Comparison of ENCODE assay signal across 33 cellular contexts in the genomic region with DNA sequence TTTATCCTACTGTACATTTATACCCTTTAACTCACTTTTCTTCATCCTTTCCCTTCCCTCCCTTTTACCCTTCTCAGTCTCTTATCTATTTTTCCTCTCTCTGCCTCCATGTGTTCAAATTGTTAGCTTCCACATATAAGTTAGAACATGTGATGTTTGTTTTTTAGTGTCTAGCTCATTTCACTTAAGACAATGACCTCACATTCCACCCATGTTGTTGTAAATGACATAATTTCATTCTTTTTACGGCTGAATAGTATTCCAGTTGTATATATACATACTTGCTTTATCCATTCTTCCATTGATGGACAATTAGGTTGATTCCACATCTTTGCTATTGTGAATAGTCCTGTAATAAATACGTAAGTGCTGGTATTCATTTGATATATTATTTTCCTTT. TPM values are rescaled to one million over a fixed set of nuclear protein-coding genes. Genes with fewer than 3 reads are reported as not detected.
"Had no signal": no experiment of that assay in that cellular context is flagged by ENCODE, and none has a peak within 500 bp of the region (broad histone marks: within the 10 kb centered on the region; RNA-seq: fewer than 3 reads in every experiment).

No MANE protein-coding gene starts in this region.

- H3K4me1 Mint-ChIP-seq: nephron; neural progenitor cell; stimulated activated effector memory CD8-positive, alpha-beta T cell treated with anti-CD3 and anti-CD28 coated beads, Interleukin-12 subunit alpha, Interleukin-12 subunit beta, amount 100 ng/mL, for 72 hours; stimulated activated naive B cell treated with anti-CD40 and anti-IgM and Interleukin-4, amounts not matched to agents 10 μg/mL and 1 μg/mL and 100 μg/mL, for 72 hours had no signal

- H3K36me3 Mint-ChIP-seq: neural progenitor cell; stimulated activated effector memory CD8-positive, alpha-beta T cell treated with anti-CD3 and anti-CD28 coated beads, Interleukin-12 subunit alpha, Interleukin-12 subunit beta, amount 100 ng/mL, for 72 hours; stimulated activated naive B cell treated with anti-CD40 and anti-IgM and Interleukin-4, amounts not matched to agents 10 μg/mL and 1 μg/mL and 100 μg/mL, for 72 hours had no signal

- H3K4me2 ChIP-seq: neural progenitor cell had no signal

- H3K79me2 ChIP-seq: parathyroid adenoma had no signal

- FAIRE-seq: small intestine, urothelium cell line had no signal

- H3K4me3 ChIP-seq: neural progenitor cell, ovary, psoas muscle, right lobe of liver, sigmoid colon, stomach, thoracic aorta, thyroid gland, tibial nerve, upper lobe of left lung, vagina had no signal

- H3K9me3 ChIP-seq: ovary, thyroid gland, vagina had no signal

- H3K27me3 ChIP-seq: ovary, right lobe of liver, sigmoid colon, stomach, thyroid gland, tibial nerve, upper lobe of left lung, vagina had no signal

- H3K4me1 ChIP-seq: neural progenitor cell, parathyroid adenoma, psoas muscle, right lobe of liver, sigmoid colon, thyroid gland, tibial nerve, upper lobe of left lung, vagina had no signal

- H3K27ac Mint-ChIP-seq: nephron; neural progenitor cell; progenitor cell of endocrine pancreas; stimulated activated effector memory CD8-positive, alpha-beta T cell treated with anti-CD3 and anti-CD28 coated beads, Interleukin-12 subunit alpha, Interleukin-12 subunit beta, amount 100 ng/mL, for 72 hours; stimulated activated naive B cell treated with anti-CD40 and anti-IgM and Interleukin-4, amounts not matched to agents 10 μg/mL and 1 μg/mL and 100 μg/mL, for 72 hours; stimulated activated naive CD8-positive, alpha-beta T cell treated with anti-CD3 and anti-CD28 coated beads, Interleukin-15, Interleukin-2, amounts not matched to agents 100 ng/mL and 50 ng/mL, for 24 hours had no signal

- H3K4me3 Mint-ChIP-seq: nephron; neural progenitor cell; stimulated activated effector memory CD8-positive, alpha-beta T cell treated with anti-CD3 and anti-CD28 coated beads, Interleukin-12 subunit alpha, Interleukin-12 subunit beta, amount 100 ng/mL, for 72 hours; stimulated activated naive B cell treated with anti-CD40 and anti-IgM and Interleukin-4, amounts not matched to agents 10 μg/mL and 1 μg/mL and 100 μg/mL, for 72 hours; stimulated activated naive CD8-positive, alpha-beta T cell treated with anti-CD3 and anti-CD28 coated beads, Interleukin-15, Interleukin-2, amounts not matched to agents 100 ng/mL and 50 ng/mL, for 24 hours had no signal

- ATAC-seq: psoas muscle; right cardiac atrium; right lobe of liver; stimulated activated effector memory CD8-positive, alpha-beta T cell treated with anti-CD3 and anti-CD28 coated beads, Interleukin-12 subunit alpha, Interleukin-12 subunit beta, amount 100 ng/mL, for 72 hours; stimulated activated naive B cell treated with anti-CD40 and anti-IgM and Interleukin-4, amounts not matched to agents 10 μg/mL and 1 μg/mL and 100 μg/mL, for 72 hours had no signal

- H3K9ac ChIP-seq: neural progenitor cell, parathyroid adenoma had no signal

- H3K27ac ChIP-seq: neural progenitor cell, ovary, parathyroid adenoma, psoas muscle, right lobe of liver, sigmoid colon, stomach, thoracic aorta, thyroid gland, tibial nerve, upper lobe of left lung, vagina had no signal

- H2AFZ ChIP-seq: neural progenitor cell, parathyroid adenoma had no signal

- DNase-seq: occipital lobe; ovary; posterior cingulate gyrus; psoas muscle; right cardiac atrium; right lobe of liver; sigmoid colon; small intestine; stimulated activated CD4-positive, alpha-beta T cell treated with anti-CD3 and anti-CD28 coated beads, Interleukin-15, amount 100 ng/mL, for 24 hours; stimulated activated CD4-positive, alpha-beta T cell treated with anti-CD3 and anti-CD28 coated beads, Interleukin-2, amount 100 ng/mL, for 24 hours; stimulated activated CD4-positive, alpha-beta T cell treated with anti-CD3 and anti-CD28 coated beads, Interleukin-2, amount 100 ng/mL, for 48 hours; stimulated activated CD4-positive, alpha-beta T cell treated with anti-CD3 and anti-CD28 coated beads, Interleukin-4, amount 100 ng/mL, for 24 hours; stimulated activated naive B cell treated with anti-CD40 and anti-IgM and Interleukin-4, amounts not matched to agents 10 μg/mL and 1 μg/mL and 100 μg/mL, for 72 hours; stimulated activated naive CD4-positive, alpha-beta T cell treated with Interleukin-2 at 50 U/mL for 16 hours; stomach; thyroid gland; trophoblast cell had no signal

- H3K36me3 ChIP-seq: neural progenitor cell, ovary, right lobe of liver, sigmoid colon, stomach, thoracic aorta, thyroid gland, tibial nerve, upper lobe of left lung, vagina had no signal

RNA-seq across cellular contexts. Expression of gene CXCL3, which starts 7.3 kb away (rescaled TPM):
- total RNA-seq: skeletal muscle tissue, temporal lobe, ureter, vagina had no signal
- polyA plus RNA-seq: neural cell had no signal

RNA-seq across cellular contexts. Expression of gene CXCL5, which starts 47.3 kb away (rescaled TPM):
- total RNA-seq: right cardiac atrium, sigmoid colon, thyroid gland, ureter, vagina had no signal
- polyA plus RNA-seq: neural cell had no signal

RNA-seq across cellular contexts. Expression of gene CXCL2, which starts 53.2 kb away (rescaled TPM):
- polyA plus RNA-seq: neural cell had no signal

RNA-seq across cellular contexts. Expression of gene PPBP, which starts 57.8 kb away (rescaled TPM):
- total RNA-seq: progenitor cell of endocrine pancreas, renal cortical epithelial cell, sigmoid colon, thoracic aorta, ureter, vagina had no signal
- polyA plus RNA-seq: neural cell, psoas muscle, right cardiac atrium, small intestine had no signal
